In genomic region chr3:134992586-134992985, GRCh38 we compare ENCODE assay signal across 30 cellular contexts.
DNase-seq lines count a peak whose midpoint lies in the region; ATAC-seq and TF ChIP-seq lines count a peak whose summit lies in the region.
"Had no signal": no experiment of that assay in that cellular context is flagged by ENCODE, and none has a peak within 500 bp of the region (broad histone marks: within the 10 kb centered on the region; RNA-seq: fewer than 3 reads in every experiment).

No MANE protein-coding gene starts in this region.

- no peaks in the 10 kb centered on the region for H3K27me3 ChIP-seq in DND-41 (ENCODE audit: insufficient read depth, low read length, poor library complexity)
- H3K27me3 ChIP-seq: right lobe of liver, thyroid gland had no signal

- no peak overlapping the region for H3K4me3 ChIP-seq in DND-41 (ENCODE audit: low read depth in 1 of 2, low read length in 2 of 2)
- H3K4me3 ChIP-seq: right lobe of liver, thyroid gland had no signal

- TF ChIP-seq CTCF in DND-41 (IDR thresholded peaks at IDR 0.05; ENCODE audit: borderline replicate concordance, extremely low read depth, low read length, poor library complexity, severe bottlenecking) = no peak
- no peak for TF ChIP-seq CTCF in type B pancreatic cell (conservative IDR thresholded peaks at IDR 0.05)

- H3K4me3 Mint-ChIP-seq in type B pancreatic cell = no peak overlapping the region
- H3K4me3 Mint-ChIP-seq: activated naive CD8-positive, alpha-beta T cell treated with anti-CD3 and anti-CD28 coated beads, Interleukin-2, amount 50 U/mL, for 24 hours; CD4-positive, alpha-beta memory T cell; central memory CD8-positive, alpha-beta T cell; dendritic cell treated with granulocyte-macrophage colony-stimulating factor and Interleukin-4, amounts not matched to agents 40 ng/mL and 50 ng/mL, for 4 days; T-helper 17 cell had no signal

- H3K4me1 ChIP-seq in DND-41 (ENCODE audit: insufficient read depth, low read length) = peaks cover 9% of the 10 kb centered on the region
- H3K4me1 ChIP-seq: right lobe of liver, thyroid gland had no signal

- H3K27me3 Mint-ChIP-seq in type B pancreatic cell = peaks cover 16% of the 10 kb centered on the region

- no peaks in the 10 kb centered on the region for H3K9me3 Mint-ChIP-seq in type B pancreatic cell
- H3K9me3 Mint-ChIP-seq: activated naive CD8-positive, alpha-beta T cell treated with anti-CD3 and anti-CD28 coated beads, Interleukin-2, amount 50 U/mL, for 24 hours; dendritic cell treated with granulocyte-macrophage colony-stimulating factor and Interleukin-4, amounts not matched to agents 40 ng/mL and 50 ng/mL, for 4 days had no signal

- H3K79me2 ChIP-seq in DND-41 (ENCODE audit: insufficient read depth, low read length) = no peaks in the 10 kb centered on the region

- no peak overlapping the region for H3K9ac ChIP-seq in DND-41 (ENCODE audit: low read depth, low read length)

- peak overlapping the region; percentile 2; the same call in 1 of the 2 replicates for H3K27ac ChIP-seq in DND-41 (ENCODE audit: low read length)
- H3K27ac ChIP-seq: right lobe of liver, thyroid gland had no signal

- H3K36me3 Mint-ChIP-seq in type B pancreatic cell = no peaks in the 10 kb centered on the region
- H3K36me3 Mint-ChIP-seq: CD4-positive, alpha-beta memory T cell had no signal

- peaks cover 12% of the 10 kb centered on the region for H3K4me1 Mint-ChIP-seq in type B pancreatic cell (ENCODE audit: unreplicated experiment)
- H3K4me1 Mint-ChIP-seq: activated naive CD8-positive, alpha-beta T cell treated with anti-CD3 and anti-CD28 coated beads, Interleukin-2, amount 50 U/mL, for 24 hours; CD4-positive, alpha-beta memory T cell; central memory CD8-positive, alpha-beta T cell; T-helper 17 cell had no signal

- H3K27ac Mint-ChIP-seq in type B pancreatic cell = no peak overlapping the region
- H3K27ac Mint-ChIP-seq: activated naive CD8-positive, alpha-beta T cell treated with anti-CD3 and anti-CD28 coated beads, Interleukin-2, amount 50 U/mL, for 24 hours; CD4-positive, alpha-beta memory T cell; dendritic cell treated with granulocyte-macrophage colony-stimulating factor and Interleukin-4, amounts not matched to agents 40 ng/mL and 50 ng/mL, for 4 days; T-helper 17 cell had no signal

- H3K9me3 ChIP-seq in DND-41 (ENCODE audit: insufficient read depth, low read length, severe bottlenecking) = no peaks in the 10 kb centered on the region
- H3K9me3 ChIP-seq: right lobe of liver, thyroid gland had no signal

- ATAC-seq in DND-41 (ENCODE audit: insufficient read depth, low read depth) = peak; percentile 85
- peak; percentile 55 for ATAC-seq in GM19043 (IDR thresholded peaks at IDR 0.05; ENCODE audit: low read depth, unreplicated experiment)
- ATAC-seq in left lobe of liver = peak; percentile 23
- no peak for ATAC-seq in GM18520 (IDR thresholded peaks at IDR 0.05; ENCODE audit: unreplicated experiment)
- ATAC-seq: activated CD4-positive, CD25-positive, alpha-beta regulatory T cell treated with anti-CD3 and anti-CD28 coated beads, Interleukin-2, amount 50 U/mL, for 24 hours; activated naive CD8-positive, alpha-beta T cell treated with anti-CD3 and anti-CD28 coated beads, Interleukin-2, amount 50 U/mL, for 24 hours; left ventricle myocardium superior; right lobe of liver; T-helper 17 cell had no signal

- peak overlapping the region; percentile 5; the same call in 1 of the 2 replicates for H2AFZ ChIP-seq in DND-41 (ENCODE audit: low read depth, low read length)

- DNase-seq in DND-41 (peak; percentile 23), NCI-H69 (lab: John Stamatoyannopoulos, UW) (peak; percentile 53), left lobe of liver (ENCODE audit: low spot score) (no peak), HCEC 1CT (no peak), glomerular visceral epithelial cell (ENCODE audit: extremely low spot score) (no peak), type B pancreatic cell (ENCODE audit: extremely low spot score, unreplicated experiment) (no peak)
- DNase-seq: activated CD4-positive, alpha-beta T cell treated with anti-CD3 and anti-CD28 coated beads, Interleukin-2, amount 50 U/mL, for 48 hours; activated naive CD4-positive, alpha-beta T cell; activated naive CD8-positive, alpha-beta T cell treated with anti-CD3 and anti-CD28 coated beads, Interleukin-2, amount 50 U/mL, for 24 hours; CD4-positive, alpha-beta memory T cell; erythroblast; glutamatergic neuron; IMR-90; left ventricle myocardium superior; mesendoderm; NCI-H1436; NCI-H2107; NCI-H510A treated with DMSO at 0.1 percent for 48 hours; posterior cingulate gyrus; right lobe of liver; SHP77; stimulated activated CD4-positive, alpha-beta T cell treated with anti-CD3 and anti-CD28 coated beads, Interleukin-12 subunit alpha, Interleukin-12 subunit beta, amount 100 ng/mL, for 4 hours; stimulated activated CD4-positive, alpha-beta T cell treated with anti-CD3 and anti-CD28 coated beads, Interleukin-2, amount 100 ng/mL, for 48 hours; T-helper 17 cell; thyroid gland had no signal

- no peak overlapping the region for H3K4me2 ChIP-seq in DND-41 (ENCODE audit: insufficient read depth, low read length)

- H3K36me3 ChIP-seq in DND-41 (ENCODE audit: insufficient read depth, low read length) = no peaks in the 10 kb centered on the region
- H3K36me3 ChIP-seq: right lobe of liver, thyroid gland had no signal

- H4K20me1 ChIP-seq in DND-41 (ENCODE audit: insufficient read depth, low read length) = no peaks in the 10 kb centered on the region

Comparison
In these comparisons a context has a peak if more than half of its experiments do, and no peak if none do; other contexts are left out.
1. DNase-seq: peak in DND-41 (single experiment) and NCI-H69 (single experiment); none in left lobe of liver (single experiment), HCEC 1CT (single experiment), glomerular visceral epithelial cell (single experiment) and type B pancreatic cell (single experiment).